ENCODE assay signal across 9 cellular contexts in genomic region chr17:19262650-19263620, GRCh38. TPM values are rescaled to one million over a fixed set of nuclear protein-coding genes. Genes with fewer than 3 reads are reported as not detected.
DNase-seq lines count a peak whose midpoint lies in the region; ATAC-seq and TF ChIP-seq lines count a peak whose summit lies in the region.
"Had no signal": no experiment of that assay in that cellular context is flagged by ENCODE, and none has a peak within 500 bp of the region (broad histone marks: within the 10 kb centered on the region; RNA-seq: fewer than 3 reads in every experiment).

No MANE protein-coding gene starts in this region.

- no peak for ATAC-seq in GM19463 (IDR thresholded peaks at IDR 0.05; ENCODE audit: unreplicated experiment)

- H3K27ac Mint-ChIP-seq in osteocyte (ENCODE audit: unreplicated experiment), result peak overlapping the region; percentile 75

- DNase-seq in AG04450 (ENCODE audit: low read depth, low spot score) (no peak), Peyer's patch (no peak), esophagus squamous epithelium (lab: John Stamatoyannopoulos, UW) (no peak), osteocyte (ENCODE audit: extremely low spot score, unreplicated experiment) (no peak), HUDEP-2 (lab: John Stamatoyannopoulos, UW; ENCODE audit: unreplicated experiment in 76 of 76) (no peak), retina (no peak), NCI-H2171 (lab: John Stamatoyannopoulos, UW) (no peak)

- H3K27ac ChIP-seq in AG04450 (ENCODE audit: low read depth, low read length) (peak overlapping the region; percentile 90), Peyer's patch (peak overlapping the region; percentile 11 to 79 (median 52)), esophagus squamous epithelium (peak overlapping the region; percentile 57 to 89 (median 76))
- H3K27ac ChIP-seq: KMS-11 had no signal

- 28 to 47% methylated on average over 5 to 8 of the region's 8 CpGs for WGBS in esophagus squamous epithelium, 2 donors

- H3K4me1 ChIP-seq in Peyer's patch (peaks cover 0 to 30% (median 0%) of the 10 kb centered on the region in 4 donors), esophagus squamous epithelium (peaks cover 28 to 91% (median 58%) of the 10 kb centered on the region in 3 donors)

- H3K4me3 ChIP-seq in AG04450 (ENCODE audit: low read depth, low read length), result no peak overlapping the region
- H3K4me3 ChIP-seq in Peyer's patch, result no peak overlapping the region
- H3K4me3 ChIP-seq in esophagus squamous epithelium, result no peak overlapping the region

- H3K4me1 Mint-ChIP-seq in osteocyte (ENCODE audit: unreplicated experiment), result peaks cover 60% of the 10 kb centered on the region

- CTCF ChIA-PET in AG04450 (lab: Charles Lee), result no interaction called here

- H3K36me3 ChIP-seq in Peyer's patch, result no peaks in the 10 kb centered on the region
- H3K36me3 ChIP-seq in esophagus squamous epithelium, result no peaks in the 10 kb centered on the region

- no peaks in the 10 kb centered on the region for H3K36me3 Mint-ChIP-seq in osteocyte (ENCODE audit: unreplicated experiment)

- H3K4me3 Mint-ChIP-seq in osteocyte (ENCODE audit: unreplicated experiment), result no peak overlapping the region

- H3K9me3 ChIP-seq in AG04450 (ENCODE audit: control insufficient read depth, insufficient read depth, low read length), result no peaks in the 10 kb centered on the region
- H3K9me3 ChIP-seq in Peyer's patch, result no peaks in the 10 kb centered on the region
- H3K9me3 ChIP-seq in esophagus squamous epithelium, result no peaks in the 10 kb centered on the region

- POLR2A ChIA-PET in AG04450 (lab: Yijun Ruan, JAX), result interaction anchor here (0.6 to 1.0 kb wide), 3 partner anchors 14 to 864 kb away, joined by 5 to 11 read pairs (median 7); no protein-coding TSS in a partner anchor

- H3K27me3 Mint-ChIP-seq in osteocyte (ENCODE audit: unreplicated experiment), result no peaks in the 10 kb centered on the region

- TF ChIP-seq CTCF in AG04450 (IDR thresholded peaks at IDR 0.05; ENCODE audit: low read depth, low read length) (no peak), Peyer's patch (IDR thresholded peaks at IDR 0.05) (no peak), esophagus squamous epithelium (IDR thresholded peaks at IDR 0.05) (no peak), osteocyte (IDR thresholded peaks at IDR 0.05) (no peak)

- H3K9me3 Mint-ChIP-seq in osteocyte (ENCODE audit: unreplicated experiment), result no peaks in the 10 kb centered on the region

- H3K27me3 ChIP-seq in AG04450 (ENCODE audit: control insufficient read depth, insufficient read depth, low read length) (no peaks in the 10 kb centered on the region), Peyer's patch (no peaks in the 10 kb centered on the region), esophagus squamous epithelium (no peaks in the 10 kb centered on the region)

- no peak for TF ChIP-seq POLR2A in Peyer's patch (IDR thresholded peaks at IDR 0.05)
- TF ChIP-seq POLR2A in esophagus squamous epithelium (IDR thresholded peaks at IDR 0.05), result no peak

- intact Hi-C loops in esophagus squamous epithelium (cut with DNase I), result no loop called here

RNA-seq across cellular contexts. Expression of gene EPN2, which starts 25.8 kb away (rescaled TPM):
- 25.7 and 27.9 TPM in 2 replicates for polyA plus RNA-seq in AG04450 (2011; rRNA removed)
- polyA minus RNA-seq in AG04450 (2011; rRNA and poly(A)+ RNA removed), result 35.6 and 42.9 TPM in 2 replicates
- total RNA-seq in Peyer's patch, result 10 to 100 TPM; 23.9 to 35.1 (median 34.1) TPM
- total RNA-seq in esophagus squamous epithelium, result 10 to 100 TPM; 24.2 to 61.4 (median 56.1) TPM
- total RNA-seq in osteocyte, result 49.5 and 54.7 TPM in 2 replicates
